In genomic region chr5:173941102-173941501, GRCh38 we compare ENCODE assay signal across 31 cellular contexts. TPM values are rescaled to one million over a fixed set of nuclear protein-coding genes. Genes with fewer than 3 reads are reported as not detected.
A peak's percentile ranks its signal among the peaks of the same experiment; 100 is the strongest.
DNase-seq lines count a peak whose midpoint lies in the region; ATAC-seq, FAIRE-seq and TF ChIP-seq lines count a peak whose summit lies in the region.
"Had no signal": no experiment of that assay in that cellular context is flagged by ENCODE, and none has a peak within 500 bp of the region (broad histone marks: within the 10 kb centered on the region; RNA-seq: fewer than 3 reads in every experiment).

No MANE protein-coding gene starts in this region.

- H3K36me3 Mint-ChIP-seq in neural progenitor cell = no peaks in the 10 kb centered on the region
- H3K36me3 Mint-ChIP-seq: activated naive CD8-positive, alpha-beta T cell treated with anti-CD3 and anti-CD28 coated beads, Interleukin-2, amount 10 ng/mL, durations not matched to agents 7 days and 5 days; natural killer cell treated with Interleukin-12 subunit alpha and Interleukin-12 subunit beta and Interleukin-15 and Interleukin-18, amount 100 ng/mL, for 72 hours had no signal

- H3F3A ChIP-seq in neural progenitor cell (ENCODE audit: low read depth) = peaks cover 5% of the 10 kb centered on the region

- H2BK20ac ChIP-seq in H1 (ENCODE audit: low read length) = no peak overlapping the region

- no peaks in the 10 kb centered on the region for H3K27me3 Mint-ChIP-seq in neural progenitor cell (ENCODE audit: insufficient read depth, low read depth)
- H3K27me3 Mint-ChIP-seq: activated naive CD8-positive, alpha-beta T cell treated with anti-CD3 and anti-CD28 coated beads, Interleukin-2, amount 10 ng/mL, durations not matched to agents 7 days and 5 days; CD8-positive, alpha-beta memory T cell; natural killer cell treated with Interleukin-12 subunit alpha and Interleukin-12 subunit beta and Interleukin-15 and Interleukin-18, amount 100 ng/mL, for 72 hours had no signal

- no peaks in the 10 kb centered on the region for H3K79me1 ChIP-seq in H1 (ENCODE audit: low read depth, low read length)

- TF ChIP-seq CTCF in HepG2 (CRISPR knock-in tag; IDR thresholded peaks at IDR 0.05) = no peak
- no peak for TF ChIP-seq CTCF in right lobe of liver (IDR thresholded peaks at IDR 0.05)
- TF ChIP-seq CTCF in H1 (IDR thresholded peaks at IDR 0.05; ENCODE audit: control extremely low read depth in 1 of 3, insufficient read depth in 1 of 3, low read depth in 1 of 3, low read length in 3 of 3) = no peak
- TF ChIP-seq CTCF in neural progenitor cell (IDR thresholded peaks at IDR 0.05) = no peak

- H4K91ac ChIP-seq in H1 (replicated peaks; ENCODE audit: insufficient read length, low read length) = no peak overlapping the region

- no peak overlapping the region for H2BK5ac ChIP-seq in H1 (ENCODE audit: low read depth, low read length)

- no peaks in the 10 kb centered on the region for H3K9me3 ChIP-seq in HepG2 (ENCODE audit: low read length)
- H3K9me3 ChIP-seq in right lobe of liver = no peaks in the 10 kb centered on the region
- no peaks in the 10 kb centered on the region for H3K9me3 ChIP-seq in H1 (ENCODE audit: insufficient read depth in 2 of 2, low read depth in 1 of 2, low read length in 1 of 2)
- no peaks in the 10 kb centered on the region for H3K9me3 ChIP-seq in neural progenitor cell (ENCODE audit: low read depth)
- H3K9me3 ChIP-seq: esophagus squamous epithelium, heart right ventricle, ovary, stomach, tibial artery had no signal

- H3K56ac ChIP-seq in H1 (replicated peaks; ENCODE audit: insufficient read length, low read depth, low read length) = no peak overlapping the region

- no peak overlapping the region for H2BK120ac ChIP-seq in H1 (replicated peaks; ENCODE audit: low read depth, low read length)

- no peaks in the 10 kb centered on the region for H4K20me1 ChIP-seq in HepG2 (ENCODE audit: insufficient read depth, low read length)
- H4K20me1 ChIP-seq in H1 (replicated peaks in 1 of 2; ENCODE audit: control insufficient read depth in 1 of 2, insufficient read depth in 2 of 2, low read length in 2 of 2) = no peaks in the 10 kb centered on the region
- H4K20me1 ChIP-seq in neural progenitor cell (ENCODE audit: low read depth) = no peaks in the 10 kb centered on the region

- H3K9ac ChIP-seq in HepG2 (ENCODE audit: insufficient read depth, low read depth, low read length) (peak overlapping the region; percentile 42; the same call in 1 of the 2 replicates), H1 (replicated peaks in 1 of 4; ENCODE audit: extremely low read depth in 1 of 4, low read depth in 3 of 4, low read length in 3 of 4) (no peak overlapping the region), neural progenitor cell (no peak overlapping the region)

- peaks cover 26% of the 10 kb centered on the region for H3K79me2 ChIP-seq in HepG2 (ENCODE audit: insufficient read depth, low read length)
- no peaks in the 10 kb centered on the region for H3K79me2 ChIP-seq in H1 (ENCODE audit: control insufficient read depth in 1 of 2, insufficient read depth in 2 of 2, low read length in 2 of 2)
- H3K79me2 ChIP-seq in neural progenitor cell (ENCODE audit: low read depth) = no peaks in the 10 kb centered on the region

- H4K8ac ChIP-seq in H1 (ENCODE audit: extremely low read depth, insufficient read depth, low read length) = no peak overlapping the region

- CTCF ChIA-PET in HepG2 (lab: Yijun Ruan, JAX; ENCODE audit: low intra/inter-chr PET ratio, low total read pairs) (no interaction called here), H1 (lab: Charles Lee; ENCODE audit: partially characterized antibody) (interaction anchor here (0.9 to 1.8 kb wide), 4 partner anchors 11 to 112 kb away, joined by 3 to 5 read pairs (median 4); no protein-coding TSS in a partner anchor)

- H2BK12ac ChIP-seq in H1 (ENCODE audit: low read depth, low read length) = no peak overlapping the region; the same call in 1 of the 2 replicates

- peaks cover 10% of the 10 kb centered on the region for H3K4me1 Mint-ChIP-seq in neural progenitor cell
- H3K4me1 Mint-ChIP-seq: activated naive CD8-positive, alpha-beta T cell treated with anti-CD3 and anti-CD28 coated beads, Interleukin-2, amount 10 ng/mL, durations not matched to agents 7 days and 5 days had no signal

- H2AFZ ChIP-seq in HepG2 (ENCODE audit: low read length) (no peak overlapping the region), H1 (ENCODE audit: low read length) (no peak overlapping the region), neural progenitor cell (replicated peaks) (no peak overlapping the region)

- H3K27me3 ChIP-seq in HepG2 (ENCODE audit: control insufficient read depth in 1 of 2, insufficient read depth in 2 of 2, low read length in 2 of 2) (no peaks in the 10 kb centered on the region; a peak in 1 of 5 replicates), right lobe of liver (no peaks in the 10 kb centered on the region), H1 (replicated peaks in 1 of 4; ENCODE audit: control insufficient read depth in 3 of 4, extremely low read depth in 1 of 4, insufficient read depth in 3 of 4, low read length in 3 of 4) (no peaks in the 10 kb centered on the region), neural progenitor cell (no peaks in the 10 kb centered on the region)
- H3K27me3 ChIP-seq: esophagus squamous epithelium, heart right ventricle, ovary, stomach, tibial artery had no signal

- H3K23ac ChIP-seq in H1 (ENCODE audit: insufficient read length) = no peak overlapping the region

- H3K4me3 ChIP-seq in HepG2 (replicated peaks in 1 of 3; ENCODE audit: insufficient read depth in 1 of 3, low read depth in 2 of 3, low read length in 3 of 3) (peak overlapping the region in 1 of 3 experiments; percentile 5; a peak in 1 of 6 replicates), right lobe of liver (no peak overlapping the region), H1 (ENCODE audit: extremely low read depth in 1 of 4, insufficient read depth in 2 of 4, low read depth in 3 of 4, low read length in 4 of 4) (peak overlapping the region in 1 of 4 experiments; percentile 37; a peak in 1 of 8 replicates), neural progenitor cell (no peak overlapping the region)
- H3K4me3 ChIP-seq: esophagus squamous epithelium, heart right ventricle, ovary, stomach, tibial artery had no signal

- 66% methylated on average over 2 of the region's 2 CpGs for WGBS in HepG2 (ENCODE audit: low lambda C conversion rate)
- WGBS in right lobe of liver (ENCODE audit: insufficient coverage, low coverage, low lambda C conversion rate, missing lambda C conversion rate) = 85% methylated on average over 2 of the region's 2 CpGs
- 45% methylated on average over 2 of the region's 2 CpGs; no CpG with 5 or more reads in 1 of the 2 experiments for WGBS in H1 (ENCODE audit: extremely low coverage in 1 of 2, insufficient coverage in 1 of 2, insufficient read length in 1 of 2, insufficient replicate concordance in 2 of 2, low coverage in 1 of 2, low lambda C conversion rate in 2 of 2, missing lambda C conversion rate in 1 of 2), 2 experiments

- TF ChIP-seq POLR2A in HepG2 (IDR thresholded peaks at IDR 0.05; ENCODE audit: insufficient read depth in 1 of 2, low read depth in 2 of 2, low read length in 2 of 2) (no peak), right lobe of liver (IDR thresholded peaks at IDR 0.05) (no peak), H1 (IDR thresholded peaks at IDR 0.05; ENCODE audit: control extremely low read depth in 1 of 2, low read depth in 2 of 2, low read length in 2 of 2) (no peak)

- DNase-seq in HepG2 (ENCODE audit: low spot score) (no peak), right lobe of liver (no peak), H1 (ENCODE audit: low read depth in 1 of 2, low spot score in 2 of 2) (no peak), neural progenitor cell (ENCODE audit: low spot score) (peak; percentile 19), ecto neural progenitor cell (ENCODE audit: low spot score) (no peak), NCI-H128 (lab: John Stamatoyannopoulos, UW; ENCODE audit: unreplicated experiment) (no peak)
- no peak for DNase-seq in activated CD4-positive, alpha-beta T cell treated with anti-CD3 and anti-CD28 coated beads for 48 hours
- no peak for DNase-seq in stimulated activated CD4-positive, alpha-beta T cell treated with anti-CD3 and anti-CD28 coated beads, Interleukin-4, amount 100 ng/mL, for 24 hours
- DNase-seq: ACHN; activated CD4-positive, alpha-beta T cell treated with anti-CD3 and anti-CD28 coated beads for 4 hours; activated effector memory CD4-positive, alpha-beta T cell treated with Interleukin-2 at 50 U/mL for 16 hours; activated naive CD8-positive, alpha-beta T cell treated with anti-CD3 and anti-CD28 coated beads, Interleukin-2, amount 10 ng/mL, durations not matched to agents 7 days and 5 days; CD8-positive, alpha-beta memory T cell; dermis blood vessel endothelial cell; esophagus squamous epithelium; foreskin melanocyte; GOT3; heart right ventricle; KG1; left cardiac atrium; NCI-H146; NCI-H446; NCI-H748 treated with DMSO at 0.1 percent for 48 hours; ovary; SIG-M5; stomach; tibial artery had no signal

- peaks cover 1 to 14% of the 10 kb centered on the region in 2 experiments; a peak in 3 of 5 replicates for H3K36me3 ChIP-seq in HepG2 (replicated peaks in 1 of 2; ENCODE audit: control insufficient read depth in 1 of 2, insufficient read depth in 2 of 2, low read length in 2 of 2)
- H3K36me3 ChIP-seq in right lobe of liver = peaks cover 0 to 10% (median 6%) of the 10 kb centered on the region in 4 donors
- H3K36me3 ChIP-seq in H1 (ENCODE audit: control insufficient read depth in 2 of 4, insufficient read depth in 4 of 4, low read length in 3 of 4) = no peaks in the 10 kb centered on the region
- H3K36me3 ChIP-seq in neural progenitor cell = no peaks in the 10 kb centered on the region
- H3K36me3 ChIP-seq: ovary had no signal

- H3K14ac ChIP-seq in H1 (ENCODE audit: insufficient read length) = no peak overlapping the region

- intact Hi-C loops in HepG2 (cut with micrococcal nuclease; ENCODE audit: unreplicated experiment) (no loop called here), right lobe of liver (cut with DNase I) (no loop called here)

- no peak overlapping the region for H2BK15ac ChIP-seq in H1 (ENCODE audit: low read length)

- H3K27ac ChIP-seq in HepG2 (ENCODE audit: extremely low read length, insufficient read depth, low read length) (peak overlapping the region; percentile 73), right lobe of liver (peak overlapping the region in 1 of 3 donors; percentile 8), H1 (ENCODE audit: low read depth, low read length) (peak overlapping the region; percentile 61; the same call in 1 of the 2 replicates), neural progenitor cell (no peak overlapping the region)
- H3K27ac ChIP-seq: ovary, tibial artery had no signal

- no peaks in the 10 kb centered on the region; the same call in 1 of the 2 replicates for H3K23me2 ChIP-seq in H1 (ENCODE audit: low read depth, low read length)

- no peak overlapping the region for H3K4me3 Mint-ChIP-seq in neural progenitor cell
- H3K4me3 Mint-ChIP-seq: activated naive CD8-positive, alpha-beta T cell treated with anti-CD3 and anti-CD28 coated beads, Interleukin-2, amount 10 ng/mL, durations not matched to agents 7 days and 5 days; CD8-positive, alpha-beta memory T cell; natural killer cell treated with Interleukin-12 subunit alpha and Interleukin-12 subunit beta and Interleukin-15 and Interleukin-18, amount 100 ng/mL, for 72 hours had no signal

- no peak overlapping the region; the same call in 1 of the 2 replicates for H3K18ac ChIP-seq in H1 (ENCODE audit: extremely low read depth, low read length)

- no peak overlapping the region; the same call in 1 of the 2 replicates for H2AK5ac ChIP-seq in H1 (ENCODE audit: low read depth, low read length)

- BruUV-seq in HepG2 (replicated peaks; lab: Mats Ljungman, UMichigan) = no TSS peak

- ATAC-seq in HepG2 (no peak), right lobe of liver (no peak)
- ATAC-seq: left cardiac atrium; natural killer cell treated with Interleukin-12 subunit alpha and Interleukin-12 subunit beta and Interleukin-15 and Interleukin-18, amount 100 ng/mL, for 72 hours had no signal

- H3K4me1 ChIP-seq in HepG2 (ENCODE audit: insufficient read depth, low read length) (peaks cover 73% of the 10 kb centered on the region), right lobe of liver (peaks cover 0 to 59% (median 8%) of the 10 kb centered on the region in 4 donors), H1 (replicated peaks in 1 of 4; ENCODE audit: control insufficient read depth in 3 of 4, insufficient read depth in 4 of 4, low read length in 3 of 4) (peaks cover 0 to 13% (median 7%) of the 10 kb centered on the region in 4 experiments; a peak in 4 of 7 replicates), neural progenitor cell (peaks cover 38% of the 10 kb centered on the region)

- TF ChIP-seq EP300 in HepG2 (IDR thresholded peaks at IDR 0.05; ENCODE audit: low read depth in 2 of 2, low read length in 2 of 2) (no peak), HepG2 (CRISPR knock-in tag; IDR thresholded peaks at IDR 0.05; ENCODE audit: borderline replicate concordance) (no peak), H1 (IDR thresholded peaks at IDR 0.05; ENCODE audit: borderline replicate concordance in 1 of 2, low read depth in 2 of 2, low read length in 2 of 2) (no peak)

- TF ChIP-seq RAD21 in HepG2 (CRISPR knock-in tag; IDR thresholded peaks at IDR 0.05) (no peak), H1 (IDR thresholded peaks at IDR 0.05 in 1 of 2, conservative IDR thresholded peaks at IDR 0.05 in 1 of 2; ENCODE audit: low read depth in 2 of 2, low read length in 2 of 2) (no peak)

- H4K5ac ChIP-seq in H1 (ENCODE audit: insufficient read length, low read depth, low read length) = peak overlapping the region; percentile 64

- POLR2A ChIA-PET in HepG2 (lab: Yijun Ruan, JAX) = interaction anchor here (1.0 to 4.0 kb wide), 7 partner anchors 8 to 177 kb away, joined by 3 to 32 read pairs (median 5); partner anchors contain the start of gene CPEB4
- POLR2A ChIA-PET in H1 (lab: Charles Lee; ENCODE audit: partially characterized antibody) = interaction anchor here (1.0 to 6.6 kb wide), 3 partner anchors 22 to 53 kb away, joined by 3 to 62 read pairs (median 4); partner anchors contain the start of gene CPEB4

- FAIRE-seq in HepG2 (lab: Jason Lieb, UNC) (no peak), H1 (lab: Jason Lieb, UNC) (peak; percentile 57)
- FAIRE-seq: astrocyte had no signal

- H3K4me2 ChIP-seq in HepG2 (ENCODE audit: low read depth, low read length) (peak overlapping the region; percentile 54), H1 (ENCODE audit: insufficient read depth in 1 of 2, low read depth in 2 of 2, low read length in 2 of 2) (peak overlapping the region in 1 of 2 experiments; percentile 47), neural progenitor cell (peak overlapping the region; percentile 43)

- in situ Hi-C loops in HepG2 (cut with HindIII; ENCODE audit: extremely low pct_ligation_motif_present, low pct_unique_long_range_greater_than_20kb) = no loop called here

- no peaks in the 10 kb centered on the region for H3K9me3 Mint-ChIP-seq in neural progenitor cell
- H3K9me3 Mint-ChIP-seq: activated naive CD8-positive, alpha-beta T cell treated with anti-CD3 and anti-CD28 coated beads, Interleukin-2, amount 10 ng/mL, durations not matched to agents 7 days and 5 days; CD8-positive, alpha-beta memory T cell; natural killer cell treated with Interleukin-12 subunit alpha and Interleukin-12 subunit beta and Interleukin-15 and Interleukin-18, amount 100 ng/mL, for 72 hours had no signal

- H3K27ac Mint-ChIP-seq in neural progenitor cell = no peak overlapping the region
- H3K27ac Mint-ChIP-seq: activated naive CD8-positive, alpha-beta T cell treated with anti-CD3 and anti-CD28 coated beads, Interleukin-2, amount 10 ng/mL, durations not matched to agents 7 days and 5 days; natural killer cell treated with Interleukin-12 subunit alpha and Interleukin-12 subunit beta and Interleukin-15 and Interleukin-18, amount 100 ng/mL, for 72 hours had no signal

- H3K4ac ChIP-seq in H1 (replicated peaks; ENCODE audit: insufficient read length, low read depth, low read length) = no peak overlapping the region

RNA-seq across cellular contexts. Expression of gene C5orf47, which starts 47.9 kb away (rescaled TPM):
- total RNA-seq in HepG2 (2016; rRNA removed; fragmentation: Illumina TruSeq; extraction: Trizol) = not detected in 2 replicates
- not detected in 2 replicates for total RNA-seq in HepG2 (2016; cell fraction: cytosol; rRNA removed; fragmentation: Illumina TruSeq; extraction: Trizol; ENCODE audit: low read depth)
- not detected in 2 replicates for total RNA-seq in HepG2 (2016; cell fraction: insoluble cytoplasmic fraction; rRNA removed; fragmentation: Illumina TruSeq; extraction: Trizol)
- not detected in 2 replicates for total RNA-seq in HepG2 (2016; cell fraction: membrane; rRNA removed; fragmentation: Illumina TruSeq; extraction: Trizol)
- total RNA-seq in HepG2 (2016; cell fraction: nucleus; rRNA removed; fragmentation: Illumina TruSeq; extraction: Trizol) = not detected in 2 replicates
- 0.04 TPM in 1 of 2 replicates, not detected in the other for polyA plus RNA-seq in HepG2 (2011; rRNA removed)
- 0.06 TPM in 1 of 2 replicates, not detected in the other for polyA plus RNA-seq in HepG2 (2011; cell fraction: cytosol; rRNA removed)
- not detected in 2 replicates for polyA plus RNA-seq in HepG2 (2011; cell fraction: nucleus; rRNA removed)
- 0.05 and 0.20 TPM in 2 replicates for polyA plus RNA-seq in HepG2 (2012)
- polyA plus RNA-seq in HepG2 (2016; cell fraction: cytosol; fragmentation: Illumina TruSeq; extraction: Trizol; ENCODE audit: low read depth) = not detected in 2 replicates
- polyA plus RNA-seq in HepG2 (2016; cell fraction: insoluble cytoplasmic fraction; fragmentation: Illumina TruSeq; extraction: Trizol; ENCODE audit: low read depth) = not detected in 2 replicates
- polyA plus RNA-seq in HepG2 (2016; cell fraction: membrane; fragmentation: Illumina TruSeq; extraction: Trizol; ENCODE audit: low read depth) = 0.08 TPM in 1 of 2 replicates, not detected in the other
- not detected in 2 replicates for polyA plus RNA-seq in HepG2 (2016; cell fraction: nucleus; fragmentation: Illumina TruSeq; extraction: Trizol; ENCODE audit: insufficient read depth, low read depth)
- polyA minus RNA-seq in HepG2 (2011; rRNA and poly(A)+ RNA removed; ENCODE audit: low replicate concordance) = 0.06 TPM in 1 of 2 replicates, not detected in the other
- polyA minus RNA-seq in HepG2 (2011; cell fraction: cytosol; rRNA and poly(A)+ RNA removed) = not detected in 2 replicates
- 0.26 TPM in 1 of 2 replicates, not detected in the other for polyA minus RNA-seq in HepG2 (2011; cell fraction: nucleus; rRNA and poly(A)+ RNA removed)
- total RNA-seq in right lobe of liver = not detected
- total RNA-seq in H1 (2021; fragmentation: NEBNext Ultra II Directional; extraction: Animal tissue kit (Norgen Biotek cat#: 25700)) = 0.29 TPM in 1 of 2 replicates, not detected in the other
- polyA plus RNA-seq in H1 (2011; rRNA removed) = 0.09 and 0.11 TPM in 2 replicates
- 0.27 TPM for polyA plus RNA-seq in H1 (2011; cell fraction: cytosol; rRNA removed)
- polyA plus RNA-seq in H1 (2011; cell fraction: nucleus; rRNA removed) = 0.06 TPM
- 0.07 to 0.08 TPM in 2 of 4 replicates, not detected in the others for polyA plus RNA-seq in H1 (2012, experiment 1 of 2)
- not detected for polyA plus RNA-seq in H1 (2012, experiment 2 of 2)
- polyA plus RNA-seq in H1 (2013, experiment 1 of 2) = 0.16 TPM
- polyA plus RNA-seq in H1 (2013, experiment 2 of 2) = 0.11 TPM
- not detected in 2 replicates for polyA minus RNA-seq in H1 (2011; rRNA and poly(A)+ RNA removed)
- not detected for polyA minus RNA-seq in H1 (2011; cell fraction: cytosol; rRNA and poly(A)+ RNA removed)
- not detected for polyA minus RNA-seq in H1 (2011; cell fraction: nucleus; rRNA and poly(A)+ RNA removed)
- total RNA-seq in neural progenitor cell (ENCODE audit: low replicate concordance) = 0.69 and 0.90 TPM in 2 replicates
- total RNA-seq: activated naive CD8-positive, alpha-beta T cell treated with anti-CD3 and anti-CD28 coated beads, Interleukin-2, amount 10 ng/mL, durations not matched to agents 7 days and 5 days; astrocyte; CD8-positive, alpha-beta memory T cell; dermis blood vessel endothelial cell; esophagus squamous epithelium; mucosa of gallbladder; natural killer cell treated with Interleukin-12 subunit alpha and Interleukin-12 subunit beta and Interleukin-15 and Interleukin-18, amount 100 ng/mL, for 72 hours; ovary; stomach had no signal
- polyA plus RNA-seq: BJ; CD8-positive, alpha-beta memory T cell; stomach had no signal

RNA-seq across cellular contexts. Expression of gene CPEB4, which starts 53.0 kb away (rescaled TPM):
- total RNA-seq in HepG2 (2016; rRNA removed; fragmentation: Illumina TruSeq; extraction: Trizol) (7.7 and 8.3 TPM in 2 replicates), right lobe of liver (10 to 100 TPM; 27.3 to 49.9 (median 40.0) TPM), neural progenitor cell (ENCODE audit: low replicate concordance) (8.7 and 12.5 TPM in 2 replicates)
- total RNA-seq in HepG2 (2016; cell fraction: cytosol; rRNA removed; fragmentation: Illumina TruSeq; extraction: Trizol; ENCODE audit: low read depth) = 1.8 and 3.2 TPM in 2 replicates
- 8.3 and 11.9 TPM in 2 replicates for total RNA-seq in HepG2 (2016; cell fraction: insoluble cytoplasmic fraction; rRNA removed; fragmentation: Illumina TruSeq; extraction: Trizol)
- 3.4 and 3.7 TPM in 2 replicates for total RNA-seq in HepG2 (2016; cell fraction: membrane; rRNA removed; fragmentation: Illumina TruSeq; extraction: Trizol)
- total RNA-seq in HepG2 (2016; cell fraction: nucleus; rRNA removed; fragmentation: Illumina TruSeq; extraction: Trizol) = 13.4 and 15.2 TPM in 2 replicates
- polyA plus RNA-seq in HepG2 (2011; rRNA removed) (25.0 and 26.7 TPM in 2 replicates), H1 (2011; rRNA removed) (5.7 and 8.4 TPM in 2 replicates)
- 15.9 and 21.3 TPM in 2 replicates for polyA plus RNA-seq in HepG2 (2011; cell fraction: cytosol; rRNA removed)
- 38.4 and 39.5 TPM in 2 replicates for polyA plus RNA-seq in HepG2 (2011; cell fraction: nucleus; rRNA removed)
- polyA plus RNA-seq in HepG2 (2012) = 21.1 and 22.8 TPM in 2 replicates
- 0.06 and 0.08 TPM in 2 replicates for polyA plus RNA-seq in HepG2 (2016; cell fraction: cytosol; fragmentation: Illumina TruSeq; extraction: Trizol; ENCODE audit: low read depth)
- 5.3 and 5.4 TPM in 2 replicates for polyA plus RNA-seq in HepG2 (2016; cell fraction: insoluble cytoplasmic fraction; fragmentation: Illumina TruSeq; extraction: Trizol; ENCODE audit: low read depth)
- 0.40 and 0.56 TPM in 2 replicates for polyA plus RNA-seq in HepG2 (2016; cell fraction: membrane; fragmentation: Illumina TruSeq; extraction: Trizol; ENCODE audit: low read depth)
- polyA plus RNA-seq in HepG2 (2016; cell fraction: nucleus; fragmentation: Illumina TruSeq; extraction: Trizol; ENCODE audit: insufficient read depth, low read depth) = 8.8 and 10.3 TPM in 2 replicates
- 100 and 104 TPM in 2 replicates for polyA minus RNA-seq in HepG2 (2011; rRNA and poly(A)+ RNA removed; ENCODE audit: low replicate concordance)
- polyA minus RNA-seq in HepG2 (2011; cell fraction: cytosol; rRNA and poly(A)+ RNA removed) = 49.4 and 55.2 TPM in 2 replicates
- polyA minus RNA-seq in HepG2 (2011; cell fraction: nucleus; rRNA and poly(A)+ RNA removed) = 151 and 216 TPM in 2 replicates
- total RNA-seq in H1 (2021; fragmentation: NEBNext Ultra II Directional; extraction: Animal tissue kit (Norgen Biotek cat#: 25700)) = 13.4 and 14.3 TPM in 2 replicates
- 5.6 TPM for polyA plus RNA-seq in H1 (2011; cell fraction: cytosol; rRNA removed)
- polyA plus RNA-seq in H1 (2011; cell fraction: nucleus; rRNA removed) = 6.6 TPM
- polyA plus RNA-seq in H1 (2012, experiment 1 of 2) = 8.2 to 11.1 TPM (median 9.9 TPM) in 4 replicates
- 0.79 TPM for polyA plus RNA-seq in H1 (2012, experiment 2 of 2)
- 5.9 TPM for polyA plus RNA-seq in H1 (2013, experiment 1 of 2)
- 4.8 TPM for polyA plus RNA-seq in H1 (2013, experiment 2 of 2)
- polyA minus RNA-seq in H1 (2011; rRNA and poly(A)+ RNA removed) = 33.2 and 45.1 TPM in 2 replicates
- 8.7 TPM for polyA minus RNA-seq in H1 (2011; cell fraction: cytosol; rRNA and poly(A)+ RNA removed)
- 22.2 TPM for polyA minus RNA-seq in H1 (2011; cell fraction: nucleus; rRNA and poly(A)+ RNA removed)
